ENCODE assay signal across 8 cellular contexts in genomic region chr12:57461904-57462306, GRCh38. TPM values are rescaled to one million over a fixed set of nuclear protein-coding genes. Genes with fewer than 3 reads are reported as not detected.
A peak's percentile ranks its signal among the peaks of the same experiment; 100 is the strongest.
DNase-seq lines count a peak whose midpoint lies in the region; ATAC-seq lines count a peak whose summit lies in the region.

No MANE protein-coding gene starts in this region.

- peak overlapping the region; percentile 74 for H3K27ac Mint-ChIP-seq in activated CD4-positive, alpha-beta T cell treated with anti-CD3 and anti-CD28 coated beads, Interleukin-2, amount 10 ng/mL, durations not matched to agents 24 days and 14 days
- H3K27ac Mint-ChIP-seq in activated T-cell treated with anti-CD3 and anti-CD28 coated beads, Interleukin-2, amount 50 U/mL, for 72 hours: no peak overlapping the region

- DNase-seq in activated CD4-positive, alpha-beta T cell treated with anti-CD3 and anti-CD28 coated beads, Interleukin-2, amount 10 ng/mL, durations not matched to agents 24 days and 14 days: peak; percentile 68
- DNase-seq in activated CD4-positive, alpha-beta T cell treated with anti-CD3 and anti-CD28 coated beads, Interleukin-2, amount 50 U/mL, for 1 hour: no peak
- DNase-seq in activated T-cell treated with anti-CD3 and anti-CD28 coated beads, Interleukin-2, amount 50 U/mL, for 72 hours: no peak
- peak; percentile 30 for DNase-seq in stimulated activated naive CD8-positive, alpha-beta T cell treated with anti-CD3 and anti-CD28 coated beads, Interleukin-15, Interleukin-2, amounts not matched to agents 100 U/mL and 50 U/mL, for 24 hours
- no peak for DNase-seq in NCI-H1694 treated with DMSO at 0.1 percent for 48 hours (lab: John Stamatoyannopoulos, UW)
- DNase-seq in NCI-H526 treated with DMSO at 0.1 percent for 48 hours (lab: John Stamatoyannopoulos, UW): no peak

- peak overlapping the region; percentile 89 for H3K4me3 Mint-ChIP-seq in activated CD4-positive, alpha-beta T cell treated with anti-CD3 and anti-CD28 coated beads, Interleukin-2, amount 10 ng/mL, durations not matched to agents 24 days and 14 days
- peak overlapping the region; percentile 81 to 90 for H3K4me3 Mint-ChIP-seq in activated T-cell treated with anti-CD3 and anti-CD28 coated beads, Interleukin-2, amount 50 U/mL, for 72 hours

- peaks cover 46% of the 10 kb centered on the region for H3K4me1 Mint-ChIP-seq in activated CD4-positive, alpha-beta T cell treated with anti-CD3 and anti-CD28 coated beads, Interleukin-2, amount 10 ng/mL, durations not matched to agents 24 days and 14 days
- H3K4me1 Mint-ChIP-seq in activated T-cell treated with anti-CD3 and anti-CD28 coated beads, Interleukin-2, amount 50 U/mL, for 72 hours (ENCODE audit: low read depth): peaks cover 74% of the 10 kb centered on the region

- no peaks in the 10 kb centered on the region for H3K9me3 Mint-ChIP-seq in activated CD4-positive, alpha-beta T cell treated with anti-CD3 and anti-CD28 coated beads, Interleukin-2, amount 10 ng/mL, durations not matched to agents 24 days and 14 days
- no peaks in the 10 kb centered on the region for H3K9me3 Mint-ChIP-seq in activated T-cell treated with anti-CD3 and anti-CD28 coated beads, Interleukin-2, amount 50 U/mL, for 72 hours

- peaks cover 9% of the 10 kb centered on the region for H3K4me1 ChIP-seq in iPS-18a (ENCODE audit: control insufficient read depth, low read depth, low read length)

- ATAC-seq in activated T-cell treated with anti-CD3 and anti-CD28 coated beads, Interleukin-2, amount 50 U/mL, for 72 hours (replicated peaks in 1 of 2): no peak
- no peak for ATAC-seq in stimulated activated naive CD8-positive, alpha-beta T cell treated with anti-CD3 and anti-CD28 coated beads, Interleukin-15, Interleukin-2, amounts not matched to agents 100 U/mL and 50 U/mL, for 24 hours
- no peak for ATAC-seq in GM21447 (IDR thresholded peaks at IDR 0.05; ENCODE audit: unreplicated experiment)

- peak overlapping the region; percentile 65 for H3K4me3 ChIP-seq in iPS-18a (ENCODE audit: low read length)

- H3K27me3 Mint-ChIP-seq in activated CD4-positive, alpha-beta T cell treated with anti-CD3 and anti-CD28 coated beads, Interleukin-2, amount 10 ng/mL, durations not matched to agents 24 days and 14 days: peaks cover 20% of the 10 kb centered on the region
- H3K27me3 Mint-ChIP-seq in activated T-cell treated with anti-CD3 and anti-CD28 coated beads, Interleukin-2, amount 50 U/mL, for 72 hours (ENCODE audit: low read depth): peaks cover 7% of the 10 kb centered on the region

- peak overlapping the region; percentile 49 for H3K9ac ChIP-seq in iPS-18a (ENCODE audit: low read length)

- H3K27ac ChIP-seq in iPS-18a (ENCODE audit: low read length): no peak overlapping the region

- H3K36me3 ChIP-seq in iPS-18a (ENCODE audit: control insufficient read depth, low read depth, low read length): no peaks in the 10 kb centered on the region

- no peaks in the 10 kb centered on the region for H3K27me3 ChIP-seq in iPS-18a (ENCODE audit: control insufficient read depth, insufficient read depth, low read length)

- intact Hi-C loops in activated CD4-positive, alpha-beta T cell treated with anti-CD3 and anti-CD28 coated beads, Interleukin-2, amount 10 ng/mL, durations not matched to agents 24 days and 14 days (cut with micrococcal nuclease): loop anchor here (1.0 to 5.0 kb wide), 4 partner anchors 16 to 280 kb away; partner anchors contain the start of gene MBD6

- H3K36me3 Mint-ChIP-seq in activated CD4-positive, alpha-beta T cell treated with anti-CD3 and anti-CD28 coated beads, Interleukin-2, amount 10 ng/mL, durations not matched to agents 24 days and 14 days (ENCODE audit: low read depth): peaks cover 3% of the 10 kb centered on the region
- H3K36me3 Mint-ChIP-seq in activated T-cell treated with anti-CD3 and anti-CD28 coated beads, Interleukin-2, amount 50 U/mL, for 72 hours (ENCODE audit: insufficient read depth in 2 of 2): peaks cover 0 to 1% of the 10 kb centered on the region in 2 donors

- H3K9me3 ChIP-seq in iPS-18a (ENCODE audit: control insufficient read depth, low read depth, low read length): no peaks in the 10 kb centered on the region

RNA-seq across cellular contexts. Expression of gene GLI1, which starts 2.3 kb away (rescaled TPM):
- 0.96 and 1.2 TPM in 2 replicates for total RNA-seq in activated CD4-positive, alpha-beta T cell treated with anti-CD3 and anti-CD28 coated beads, Interleukin-2, amount 10 ng/mL, durations not matched to agents 24 days and 14 days
- total RNA-seq in activated T-cell treated with anti-CD3 and anti-CD28 coated beads, Interleukin-2, amount 50 U/mL, for 72 hours: 1 to 10 TPM in 1 of 2 donors, under 1 TPM in 1; 0.21 to 1.3 TPM

RNA-seq across cellular contexts. Expression of gene INHBE, which starts 6.8 kb away (rescaled TPM):
- total RNA-seq in activated CD4-positive, alpha-beta T cell treated with anti-CD3 and anti-CD28 coated beads, Interleukin-2, amount 10 ng/mL, durations not matched to agents 24 days and 14 days: 0.07 TPM in 1 of 2 replicates, not detected in the other
- total RNA-seq in activated T-cell treated with anti-CD3 and anti-CD28 coated beads, Interleukin-2, amount 50 U/mL, for 72 hours: 1 to 10 TPM; 3.8 to 4.8 TPM

RNA-seq across cellular contexts. Expression of gene ARHGAP9, which starts 17.8 kb away (rescaled TPM):
- total RNA-seq in activated CD4-positive, alpha-beta T cell treated with anti-CD3 and anti-CD28 coated beads, Interleukin-2, amount 10 ng/mL, durations not matched to agents 24 days and 14 days: 102 and 103 TPM in 2 replicates
- total RNA-seq in activated T-cell treated with anti-CD3 and anti-CD28 coated beads, Interleukin-2, amount 50 U/mL, for 72 hours: 100 to 1,000 TPM; 119 to 153 TPM

RNA-seq across cellular contexts. Expression of gene MARS1, which starts 26.0 kb away (rescaled TPM):
- 307 and 316 TPM in 2 replicates for total RNA-seq in activated CD4-positive, alpha-beta T cell treated with anti-CD3 and anti-CD28 coated beads, Interleukin-2, amount 10 ng/mL, durations not matched to agents 24 days and 14 days
- total RNA-seq in activated T-cell treated with anti-CD3 and anti-CD28 coated beads, Interleukin-2, amount 50 U/mL, for 72 hours: 100 to 1,000 TPM; 575 to 653 TPM

RNA-seq across cellular contexts. Expression of gene INHBC, which starts 27.3 kb away (rescaled TPM):
- total RNA-seq in activated CD4-positive, alpha-beta T cell treated with anti-CD3 and anti-CD28 coated beads, Interleukin-2, amount 10 ng/mL, durations not matched to agents 24 days and 14 days: 0.12 TPM in 1 of 2 replicates, not detected in the other
- not detected for total RNA-seq in activated T-cell treated with anti-CD3 and anti-CD28 coated beads, Interleukin-2, amount 50 U/mL, for 72 hours

Comparison
In these comparisons a context has a peak if more than half of its experiments do, and no peak if none do; other contexts are left out.
1. DNase-seq: peak in activated CD4-positive, alpha-beta T cell treated with anti-CD3 and anti-CD28 coated beads, Interleukin-2, amount 10 ng/mL, durations not matched to agents 24 days and 14 days (single experiment) and stimulated activated naive CD8-positive, alpha-beta T cell treated with anti-CD3 and anti-CD28 coated beads, Interleukin-15, Interleukin-2, amounts not matched to agents 100 U/mL and 50 U/mL, for 24 hours (single experiment); none in activated CD4-positive, alpha-beta T cell treated with anti-CD3 and anti-CD28 coated beads, Interleukin-2, amount 50 U/mL, for 1 hour (single experiment), activated T-cell treated with anti-CD3 and anti-CD28 coated beads, Interleukin-2, amount 50 U/mL, for 72 hours (0 of 2), NCI-H1694 treated with DMSO at 0.1 percent for 48 hours (single experiment) and NCI-H526 treated with DMSO at 0.1 percent for 48 hours (single experiment).